ENCODE assay signal across 9 cellular contexts in genomic region chr3:14145670-14146380, GRCh38. TPM values are rescaled to one million over a fixed set of nuclear protein-coding genes. Genes with fewer than 3 reads are reported as not detected.
A peak's percentile ranks its signal among the peaks of the same experiment; 100 is the strongest.
DNase-seq lines count a peak whose midpoint lies in the region; ATAC-seq and TF ChIP-seq lines count a peak whose summit lies in the region.
"Had no signal": no experiment of that assay in that cellular context is flagged by ENCODE, and none has a peak within 500 bp of the region (broad histone marks: within the 10 kb centered on the region; RNA-seq: fewer than 3 reads in every experiment).

No MANE protein-coding gene starts in this region.

- DNase-seq in CD8-positive, alpha-beta memory T cell = peak in 1 of 5 donors; percentile 45
- no peak for DNase-seq in Panc1 (ENCODE audit: low read depth, low spot score)
- no peak for DNase-seq in endothelial cell (ENCODE audit: low spot score)
- peak; percentile 83 for DNase-seq in posterior vena cava (ENCODE audit: low spot score)
- no peak for DNase-seq in SHP77 treated with DMSO at 0.1 percent for 48 hours (lab: John Stamatoyannopoulos, UW)
- no peak for DNase-seq in cortex of kidney (lab: John Stamatoyannopoulos, UW)
- DNase-seq in GOT3 (lab: John Stamatoyannopoulos, UW) = no peak
- DNase-seq: NCI-H2081 had no signal

- peaks cover 48% of the 10 kb centered on the region for H3K4me1 ChIP-seq in CD8-positive, alpha-beta memory T cell (ENCODE audit: insufficient read depth, low read length)
- H3K4me1 ChIP-seq in Panc1 (ENCODE audit: control insufficient read depth, insufficient read depth, low read length) = peaks cover 27% of the 10 kb centered on the region

- CTCF ChIA-PET in CD8-positive, alpha-beta memory T cell (lab: Charles Lee) = interaction anchor here (1.5 to 4.4 kb wide), 7 partner anchors 21 to 249 kb away, joined by 3 to 24 read pairs (median 5); partner anchors contain the start of genes CHCHD4, LSM3, TMEM43 and XPC
- CTCF ChIA-PET in Panc1 (lab: Charles Lee) = interaction anchor here (0.6 kb wide), 1 partner anchor 255 kb away, joined by 3 read pairs; no protein-coding TSS in a partner anchor

- H3K27me3 Mint-ChIP-seq in CD8-positive, alpha-beta memory T cell = peaks cover 0 to 4% of the 10 kb centered on the region in 2 donors
- H3K27me3 Mint-ChIP-seq in endothelial cell (ENCODE audit: unreplicated experiment) = peaks cover 3% of the 10 kb centered on the region

- peak overlapping the region; percentile 94 for H3K27ac ChIP-seq in CD8-positive, alpha-beta memory T cell (ENCODE audit: low read depth, low read length)
- H3K27ac ChIP-seq in Panc1 (ENCODE audit: low read length) = no peak overlapping the region

- in situ Hi-C loops in Panc1 (cut with HindIII; ENCODE audit: low pct_unique_long_range_greater_than_20kb, low sequenced_read_pairs) = no loop called here

- no peaks in the 10 kb centered on the region for H3K9me3 Mint-ChIP-seq in CD8-positive, alpha-beta memory T cell
- no peaks in the 10 kb centered on the region for H3K9me3 Mint-ChIP-seq in endothelial cell (ENCODE audit: unreplicated experiment)

- no peak for ATAC-seq in Panc1
- ATAC-seq in GM18502 (IDR thresholded peaks at IDR 0.05; ENCODE audit: poor library complexity, unreplicated experiment) = no peak

- peaks cover 14% of the 10 kb centered on the region for H3K36me3 ChIP-seq in CD8-positive, alpha-beta memory T cell (ENCODE audit: insufficient read depth, low read length)
- no peaks in the 10 kb centered on the region; the same call in 1 of the 2 replicates for H3K36me3 ChIP-seq in Panc1 (ENCODE audit: control insufficient read depth, insufficient read depth, low read length)

- peaks cover 50 to 58% (median 56%) of the 10 kb centered on the region in 3 donors for H3K4me1 Mint-ChIP-seq in CD8-positive, alpha-beta memory T cell
- peaks cover 10% of the 10 kb centered on the region for H3K4me1 Mint-ChIP-seq in endothelial cell (ENCODE audit: unreplicated experiment)

- no peaks in the 10 kb centered on the region for H3K9me3 ChIP-seq in CD8-positive, alpha-beta memory T cell (ENCODE audit: low read length)
- H3K9me3 ChIP-seq in Panc1 (ENCODE audit: control insufficient read depth, insufficient read depth, low read depth, low read length) = no peaks in the 10 kb centered on the region

- H3K36me3 Mint-ChIP-seq in CD8-positive, alpha-beta memory T cell = peaks cover 0 to 78% (median 16%) of the 10 kb centered on the region in 3 donors
- peaks cover 42% of the 10 kb centered on the region for H3K36me3 Mint-ChIP-seq in endothelial cell (ENCODE audit: low read depth, unreplicated experiment)

- POLR2A ChIA-PET in CD8-positive, alpha-beta memory T cell (lab: Charles Lee) = interaction anchor here (1.2 to 2.0 kb wide), 3 partner anchors 20 to 33 kb away, joined by 3 to 22 read pairs (median 9); partner anchors contain the start of genes LSM3 and XPC
- POLR2A ChIA-PET in Panc1 (lab: Charles Lee) = interaction anchor here (0.7 to 1.4 kb wide), 2 partner anchors 33 to 508 kb away, joined by 4 to 6 read pairs; partner anchors contain the start of genes LSM3 and XPC

- no peaks in the 10 kb centered on the region for H3K27me3 ChIP-seq in CD8-positive, alpha-beta memory T cell (ENCODE audit: insufficient read depth, low read length, poor library complexity, severe bottlenecking)
- no peaks in the 10 kb centered on the region for H3K27me3 ChIP-seq in Panc1 (ENCODE audit: control insufficient read depth, insufficient read depth, low read length)

- TF ChIP-seq CTCF in Panc1 (IDR thresholded peaks at IDR 0.05) (no peak), endothelial cell (IDR thresholded peaks at IDR 0.05; ENCODE audit: unreplicated experiment) (no peak)

- H3K4me3 Mint-ChIP-seq in CD8-positive, alpha-beta memory T cell = peak overlapping the region in 2 of 7 donors; percentile 24 to 41
- no peak overlapping the region for H3K4me3 Mint-ChIP-seq in endothelial cell (ENCODE audit: unreplicated experiment)

- H3K27ac Mint-ChIP-seq in CD8-positive, alpha-beta memory T cell = peak overlapping the region; percentile 98 to 100 (median 100)
- peak overlapping the region; percentile 100 for H3K27ac Mint-ChIP-seq in endothelial cell (ENCODE audit: unreplicated experiment)

- TSS peak; percentile 60 for BruUV-seq in Panc1 (replicated peaks; lab: Mats Ljungman, UMichigan)

- no peak overlapping the region for H3K4me3 ChIP-seq in CD8-positive, alpha-beta memory T cell (ENCODE audit: low read length)
- H3K4me3 ChIP-seq in Panc1 (ENCODE audit: low read depth in 2 of 2, low read length in 2 of 2) = no peak overlapping the region

- intact Hi-C loops in Panc1 (cut with micrococcal nuclease; ENCODE audit: unreplicated experiment) = no loop called here
- intact Hi-C loops in posterior vena cava (cut with DNase I) = loop anchor here in 1 of 2 donors (2.0 kb wide), 1 partner anchor 21 kb away; the partner anchor contains the start of genes CHCHD4 and TMEM43

RNA-seq across cellular contexts. Expression of gene TMEM43, which starts 21.0 kb away (rescaled TPM):
- 10 to 100 TPM; 48.8 to 49.4 TPM for total RNA-seq in CD8-positive, alpha-beta memory T cell
- 75.3 TPM for polyA plus RNA-seq in CD8-positive, alpha-beta memory T cell
- total RNA-seq in Panc1 (2021; ENCODE audit: unreplicated experiment) (51.2 TPM), endothelial cell (ENCODE audit: unreplicated experiment) (31.9 TPM), posterior vena cava (100 to 1,000 TPM; 107 to 115 TPM)
- 47.3 TPM for polyA plus RNA-seq in Panc1 (2012; ENCODE audit: insufficient read length)

RNA-seq across cellular contexts. Expression of gene CHCHD4, which starts 21.2 kb away (rescaled TPM):
- total RNA-seq in CD8-positive, alpha-beta memory T cell = 10 to 100 TPM; 21.7 to 21.8 TPM
- polyA plus RNA-seq in CD8-positive, alpha-beta memory T cell = 13.9 TPM
- total RNA-seq in Panc1 (2021; ENCODE audit: unreplicated experiment) = 13.8 TPM
- polyA plus RNA-seq in Panc1 (2012; ENCODE audit: insufficient read length) = 8.9 TPM
- total RNA-seq in endothelial cell (ENCODE audit: unreplicated experiment) = 11.1 TPM
- total RNA-seq in posterior vena cava = 1 to 10 TPM; 7.9 TPM

RNA-seq across cellular contexts. Expression of gene XPC, which starts 32.6 kb away (rescaled TPM):
- total RNA-seq in CD8-positive, alpha-beta memory T cell = 10 to 100 TPM; 38.8 to 38.9 TPM
- polyA plus RNA-seq in CD8-positive, alpha-beta memory T cell = 44.0 TPM
- total RNA-seq in Panc1 (2021; ENCODE audit: unreplicated experiment) (15.1 TPM), endothelial cell (ENCODE audit: unreplicated experiment) (35.6 TPM), posterior vena cava (10 to 100 TPM; 19.8 to 24.0 TPM)
- polyA plus RNA-seq in Panc1 (2012; ENCODE audit: insufficient read length) = 13.9 TPM

RNA-seq across cellular contexts. Expression of gene LSM3, which starts 32.8 kb away (rescaled TPM):
- 10 to 100 TPM; 25.8 to 26.6 TPM for total RNA-seq in CD8-positive, alpha-beta memory T cell
- polyA plus RNA-seq in CD8-positive, alpha-beta memory T cell = 22.9 TPM
- 11.9 TPM for total RNA-seq in Panc1 (2021; ENCODE audit: unreplicated experiment)
- 6.0 TPM for polyA plus RNA-seq in Panc1 (2012; ENCODE audit: insufficient read length)
- total RNA-seq in endothelial cell (ENCODE audit: unreplicated experiment) = 14.7 TPM
- 10 to 100 TPM in 1 of 2 donors, 1 to 10 TPM in 1; 9.3 to 10.2 TPM for total RNA-seq in posterior vena cava
